Comparison of ENCODE assay signal across 8 cellular contexts in genomic region chr3:38649500-38650247, GRCh38. TPM values are rescaled to one million over a fixed set of nuclear protein-coding genes. Genes with fewer than 3 reads are reported as not detected.
A peak's percentile ranks its signal among the peaks of the same experiment; 100 is the strongest.
DNase-seq lines count a peak whose midpoint lies in the region; ATAC-seq, FAIRE-seq and TF ChIP-seq lines count a peak whose summit lies in the region.

SCN5A (minus strand) TSS chr3:38649687; CDS start chr3:38633307, 16,380 bp downstream.

- BruUV-seq in MCF 10A (replicated peaks; lab: Mats Ljungman, UMichigan): no TSS peak

- no peak within 1 kb of the TSS for H3K27ac Mint-ChIP-seq in MCF 10A (ENCODE audit: low read depth, unreplicated experiment)

- CTCF ChIA-PET in MCF 10A (lab: Yijun Ruan, JAX): no interaction called here

- ATAC-seq in HG03432 (IDR thresholded peaks at IDR 0.05; ENCODE audit: unreplicated experiment) (peak; percentile 79), HG03039 (IDR thresholded peaks at IDR 0.05; ENCODE audit: unreplicated experiment) (no peak), HG03280 (IDR thresholded peaks at IDR 0.05; ENCODE audit: unreplicated experiment) (no peak)

- peaks cover 7% of the 10 kb centered on the region for H3K9me3 Mint-ChIP-seq in MCF 10A (ENCODE audit: unreplicated experiment)

- H3K36me3 Mint-ChIP-seq in MCF 10A (ENCODE audit: insufficient read depth, unreplicated experiment): no peaks in the 10 kb centered on the region

- POLR2A ChIA-PET in MCF 10A (lab: Yijun Ruan, JAX): no interaction called here

- no peak for TF ChIP-seq CTCF in MCF 10A (IDR thresholded peaks at IDR 0.05; ENCODE audit: unreplicated experiment)

- no peaks in the 10 kb centered on the region for H3K27me3 Mint-ChIP-seq in MCF 10A (ENCODE audit: insufficient read depth, unreplicated experiment)

- intact Hi-C loops in MCF 10A (cut with micrococcal nuclease): loop anchor here (10.0 kb wide), 1 partner anchor 355 kb away; no protein-coding TSS in a partner anchor

- DNase-seq in GM12891 (ENCODE audit: insufficient read length, low spot score) (peak; percentile 69), T-helper 2 cell (peak; percentile 10 to 49 (median 26)), MCF 10A (ENCODE audit: unreplicated experiment) (peak; percentile 30), kidney glomerular epithelial cell (lab: John Stamatoyannopoulos, UW) (peak; percentile 8)
- peak; percentile 46 for DNase-seq in stimulated activated CD4-positive, alpha-beta T cell treated with anti-CD3 and anti-CD28 coated beads, Interleukin-1b, Interleukin-23, amount 100 ng/mL, for 48 hours

- no peaks in the 10 kb centered on the region for H3K4me1 Mint-ChIP-seq in MCF 10A (ENCODE audit: insufficient read depth, unreplicated experiment)

- no peak for TF ChIP-seq POLR2A in GM12891 (IDR thresholded peaks at IDR 0.05; ENCODE audit: low read depth, low read length)

- FAIRE-seq in GM12891 (lab: Jason Lieb, UNC): peak; percentile 69

- peak within 1 kb of the TSS; percentile 47 for H3K4me3 Mint-ChIP-seq in MCF 10A (ENCODE audit: unreplicated experiment)

TF ChIP-seq in GM12891, 5 proteins besides CTCF, POLR2A, EP300 and RAD21:
- TF ChIP-seq PAX5 (IDR thresholded peaks at IDR 0.05; ENCODE audit: insufficient read depth, low read length, severe bottlenecking) (no peak), TAF1 (IDR thresholded peaks at IDR 0.05; ENCODE audit: low read depth, low read length) (no peak), POU2F2 (IDR thresholded peaks at IDR 0.05; ENCODE audit: low read depth, low read length) (no peak), SPI1 (IDR thresholded peaks at IDR 0.05; ENCODE audit: low read depth, low read length) (no peak), POLR2AphosphoS5 (IDR thresholded peaks at IDR 0.05; ENCODE audit: low read depth, low read length) (no peak)

RNA-seq across cellular contexts. Expression of gene SCN5A, which starts in this region (rescaled TPM):
- not detected for polyA plus RNA-seq in GM12891 (2012; ENCODE audit: low read depth, missing spikeins)
- total RNA-seq in MCF 10A (2022): not detected in 2 replicates

Comparison
In these comparisons a context has a peak if more than half of its experiments do, and no peak if none do; other contexts are left out.
1. Peak in DNase-seq in MCF 10A; RNA of the gene not detected or under 1 TPM.
2. DNase-seq: peak in every context shown above with its lines; median percentile 69 in GM12891; 46 in stimulated activated CD4-positive, alpha-beta T cell treated with anti-CD3 and anti-CD28 coated beads, Interleukin-1b, Interleukin-23, amount 100 ng/mL, for 48 hours; 30 in MCF 10A; 26 in T-helper 2 cell; 8 in kidney glomerular epithelial cell.